ENCODE assay signal across 8 cellular contexts in genomic region chr5:160418561-160419457, GRCh38. TPM values are rescaled to one million over a fixed set of nuclear protein-coding genes. Genes with fewer than 3 reads are reported as not detected.
DNase-seq lines count a peak whose midpoint lies in the region; ATAC-seq, FAIRE-seq and TF ChIP-seq lines count a peak whose summit lies in the region.

SLU7 (minus strand) TSS chr5:160419081; CDS start chr5:160415294, 3,787 bp downstream.

- POLR2A ChIA-PET in T-cell (lab: Charles Lee): interaction anchor here (0.6 to 1.2 kb wide), 23 partner anchors 8 to 1562 kb away, joined by 3 to 7 read pairs (median 4); partner anchors contain the start of gene FAM200C (in 1 of the 2)

- intact Hi-C loops in heart left ventricle (cut with DNase I) (loop anchor here in 2 of 10 donors (1.0 to 2.0 kb wide), 2 partner anchors 18 to 19 kb away; partner anchors contain the start of gene FAM200C (in 2 of the 2)), posterior cingulate gyrus (cut with DNase I) (loop anchor here (2.0 kb wide), 1 partner anchor 18 kb away; the partner anchor contains the start of gene FAM200C)

- H3K36me3 ChIP-seq in heart left ventricle (peaks cover 0 to 19% (median 14%) of the 10 kb centered on the region in 9 donors), upper lobe of left lung (peaks cover 0 to 15% (median 8%) of the 10 kb centered on the region in 4 donors)

- peaks cover 8% of the 10 kb centered on the region for H3K36me3 Mint-ChIP-seq in T-cell

- TF ChIP-seq CTCF in heart left ventricle (IDR thresholded peaks at IDR 0.05) (peak in 1 of 12 donors; percentile 9), upper lobe of left lung (IDR thresholded peaks at IDR 0.05) (no peak)

- H3K9me3 ChIP-seq in heart left ventricle (no peaks in the 10 kb centered on the region), upper lobe of left lung (no peaks in the 10 kb centered on the region)

- peak; percentile 63; the same call in 1 of the 2 replicates for TF ChIP-seq POLR2A in GM12891 (IDR thresholded peaks at IDR 0.05; ENCODE audit: low read depth, low read length)
- TF ChIP-seq POLR2A in heart left ventricle (IDR thresholded peaks at IDR 0.05): peak in 1 of 2 donors; percentile 67
- peak in 3 of 4 donors; percentile 73 to 84 (median 78) for TF ChIP-seq POLR2A in upper lobe of left lung (IDR thresholded peaks at IDR 0.05)

- H3K4me1 ChIP-seq in heart left ventricle: peaks cover 0 to 56% (median 26%) of the 10 kb centered on the region in 12 donors
- peaks cover 17 to 39% (median 34%) of the 10 kb centered on the region in 4 donors for H3K4me1 ChIP-seq in upper lobe of left lung

- H3K4me3 Mint-ChIP-seq in T-cell: peak within 1 kb of the TSS; percentile 95 to 99 (median 95)

- peaks cover 73 to 82% (median 78%) of the 10 kb centered on the region in 3 donors for H3K4me1 Mint-ChIP-seq in T-cell

- WGBS in adipose tissue, 3 donors: 1% methylated on average over 48 of the region's 48 CpGs
- WGBS in heart left ventricle, 4 donors: 0 to 1% (median 1%) methylated on average over 48 of the region's 48 CpGs
- WGBS in upper lobe of left lung, 2 donors: 0% methylated on average over 47 to 48 of the region's 48 CpGs

- H3K27me3 Mint-ChIP-seq in T-cell: no peaks in the 10 kb centered on the region

- H3K27me3 ChIP-seq in heart left ventricle (no peaks in the 10 kb centered on the region), upper lobe of left lung (no peaks in the 10 kb centered on the region)

- DNase-seq in GM12891 (ENCODE audit: insufficient read length, low spot score): peak; percentile 65
- DNase-seq in NCI-H1436 treated with DMSO at 0.1 percent for 48 hours (lab: John Stamatoyannopoulos, UW): peak; percentile 79
- peak; percentile 84 to 94 (median 90) for DNase-seq in T-cell
- DNase-seq in heart left ventricle: peak; percentile 94 to 96 (median 95)
- DNase-seq in posterior cingulate gyrus: peak; percentile 85 to 98 (median 89)
- DNase-seq in upper lobe of left lung: peak; percentile 94 to 96

- H3K27ac ChIP-seq in adipose tissue (ENCODE audit: low read depth, low read length) (no peak within 1 kb of the TSS), heart left ventricle (peak within 1 kb of the TSS; percentile 64 to 96 (median 88)), upper lobe of left lung (peak within 1 kb of the TSS; percentile 84 to 95 (median 90))

- H3K27ac Mint-ChIP-seq in T-cell: peak within 1 kb of the TSS; percentile 95 to 99

- peak; percentile 99 for FAIRE-seq in GM12891 (lab: Jason Lieb, UNC)

- TF ChIP-seq EP300 in upper lobe of left lung (IDR thresholded peaks at IDR 0.05): no peak

- ATAC-seq in HG02840 (IDR thresholded peaks at IDR 0.05; ENCODE audit: low FRiP score, unreplicated experiment) (peak; percentile 68), T-cell (replicated peaks in 1 of 4) (peak; percentile 81 to 84 (median 82)), heart left ventricle (peak; percentile 94 to 96 (median 94)), upper lobe of left lung (ENCODE audit: low FRiP score in 2 of 2) (peak; percentile 95)

- CTCF ChIA-PET in T-cell (lab: Charles Lee): interaction anchor here (0.6 to 3.5 kb wide), 12 partner anchors 11 to 1243 kb away, joined by 3 to 62 read pairs (median 5); no protein-coding TSS in a partner anchor

- H3K4me3 ChIP-seq in heart left ventricle (peak within 1 kb of the TSS; percentile 61 to 94 (median 80)), upper lobe of left lung (peak within 1 kb of the TSS; percentile 29 to 82 (median 78))

- no peaks in the 10 kb centered on the region for H3K9me3 Mint-ChIP-seq in T-cell

TF ChIP-seq in GM12891, 5 proteins besides CTCF, POLR2A, EP300 and RAD21:
- TF ChIP-seq PAX5 (IDR thresholded peaks at IDR 0.05; ENCODE audit: insufficient read depth, low read length, severe bottlenecking) (no peak), POLR2AphosphoS5 (IDR thresholded peaks at IDR 0.05; ENCODE audit: low read depth, low read length) (peak; percentile 71; the same call in 1 of the 2 replicates), TAF1 (IDR thresholded peaks at IDR 0.05; ENCODE audit: low read depth, low read length) (peak; percentile 78), SPI1 (IDR thresholded peaks at IDR 0.05; ENCODE audit: low read depth, low read length) (0 out of 2 replicates have a peak, but pooled peaks have one; percentile 13), POU2F2 (IDR thresholded peaks at IDR 0.05; ENCODE audit: low read depth, low read length) (no peak)

RNA-seq across cellular contexts. Expression of gene SLU7, which starts in this region (rescaled TPM):
- 57.3 TPM for polyA plus RNA-seq in GM12891 (2012; ENCODE audit: low read depth, missing spikeins)
- total RNA-seq in T-cell (10 to 100 TPM; 64.9 to 76.8 (median 75.2) TPM), heart left ventricle (10 to 100 TPM; 39.7 to 81.6 (median 49.7) TPM), upper lobe of left lung (100 to 1,000 TPM in 2 of 6 donors, 10 to 100 TPM in 4; 26.7 to 115 (median 60.7) TPM)
- polyA plus RNA-seq in adipose tissue (10 to 100 TPM; 12.4 to 35.0 (median 21.9) TPM), heart left ventricle (10 to 100 TPM; 22.7 to 32.5 TPM)
